In genomic region chr5:101244621-101245020, GRCh38 we compare ENCODE assay signal across 21 cellular contexts.
"Had no signal": no experiment of that assay in that cellular context is flagged by ENCODE, and none has a peak within 500 bp of the region (broad histone marks: within the 10 kb centered on the region; RNA-seq: fewer than 3 reads in every experiment).

No MANE protein-coding gene starts in this region.

- H3K9me3 ChIP-seq: esophagus squamous epithelium, gastroesophageal sphincter, lower lobe of right lung had no signal

- H3K4me3 ChIP-seq: coronary artery, dorsolateral prefrontal cortex, esophagus squamous epithelium, gastroesophageal sphincter, heart right ventricle, left lung, lower lobe of right lung, mucosa of descending colon had no signal

- H3K4me1 ChIP-seq: esophagus squamous epithelium, gastroesophageal sphincter, heart right ventricle, left lung, lower lobe of right lung had no signal

- DNase-seq: dermis blood vessel endothelial cell; dorsolateral prefrontal cortex; effector CD4-positive, alpha-beta T cell; effector memory CD4-positive, alpha-beta T cell; erythroblast; esophagus squamous epithelium; foreskin fibroblast; head of caudate nucleus; heart right ventricle; hippocampal formation; left cardiac atrium; left lung; left ventricle myocardium superior; lower lobe of right lung; mesenchymal stem cell; mucosa of descending colon; naive B cell; naive thymus-derived CD8-positive, alpha-beta T cell had no signal

- H3K36me3 ChIP-seq: esophagus squamous epithelium, gastroesophageal sphincter, heart right ventricle, left lung, lower lobe of right lung had no signal

- H3K27ac ChIP-seq: coronary artery, dorsolateral prefrontal cortex, epithelial cell of prostate, esophagus squamous epithelium, gastroesophageal sphincter, heart right ventricle, left lung, lower lobe of right lung had no signal

- H3K27me3 ChIP-seq: esophagus squamous epithelium, gastroesophageal sphincter, heart right ventricle, left lung had no signal
